In the genomic region with DNA sequence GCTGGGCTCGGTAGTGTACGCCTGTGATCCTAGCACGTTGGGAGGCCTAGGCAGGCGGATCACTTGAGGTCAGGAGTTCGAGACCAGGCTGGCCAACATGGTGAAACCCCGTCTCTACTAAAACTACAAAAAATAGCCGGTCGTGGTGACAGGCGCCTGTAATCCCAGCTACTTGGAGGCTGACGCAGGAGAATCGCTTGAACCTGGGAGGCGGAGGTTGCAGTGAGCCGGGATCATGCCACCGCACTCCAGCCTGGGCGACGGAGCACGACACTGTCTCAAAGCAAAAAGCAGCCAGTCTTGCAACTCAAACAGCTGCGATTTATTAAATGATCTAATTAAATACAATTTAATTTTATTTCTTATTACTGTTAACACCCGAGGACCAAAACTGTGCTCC, we compare ENCODE assay signal across 7 cellular contexts. TPM values are rescaled to one million over a fixed set of nuclear protein-coding genes. Genes with fewer than 3 reads are reported as not detected.
A peak's percentile ranks its signal among the peaks of the same experiment; 100 is the strongest.
DNase-seq lines count a peak whose midpoint lies in the region; ATAC-seq and TF ChIP-seq lines count a peak whose summit lies in the region.
"Not testable (repeated sequence)": the region's sequence is repeated elsewhere in the genome, so short reads cannot be mapped to it uniquely, and the experiment has no call there.
"Had no signal": no experiment of that assay in that cellular context is flagged by ENCODE, and none has a peak within 500 bp of the region (broad histone marks: within the 10 kb centered on the region; RNA-seq: fewer than 3 reads in every experiment).

No MANE protein-coding gene starts in this region.

- not testable (repeated sequence) for H3K9me2 ChIP-seq in Karpas-422 (replicated peaks; ENCODE audit: insufficient read depth, low read length)

- peak overlapping the region; percentile 58 for H3K4me2 ChIP-seq in Karpas-422 (ENCODE audit: low read depth, low read length, poor library complexity, severe bottlenecking)

- not testable (repeated sequence) for DNase-seq in AG09309 (ENCODE audit: low read depth); Karpas-422; activated T-cell treated with anti-CD3 and anti-CD28 coated beads, Interleukin-2, amount 50 U/mL, for 72 hours; retinal pigment epithelial cell (ENCODE audit: low read depth)

- peaks cover 36% of the 10 kb centered on the region for H3K27me3 Mint-ChIP-seq in activated T-cell treated with anti-CD3 and anti-CD28 coated beads, Interleukin-2, amount 50 U/mL, for 72 hours (ENCODE audit: low read depth)

- H3K27ac ChIP-seq in Karpas-422 (ENCODE audit: low read length); liver (ENCODE audit: low read depth in 1 of 2, low read length in 2 of 2): not testable (repeated sequence)

- TF ChIP-seq CTCF in AG09309 (IDR thresholded peaks at IDR 0.05; ENCODE audit: control insufficient read depth, insufficient read depth, low read depth, low read length, missing control alignments); liver (IDR thresholded peaks at IDR 0.05; ENCODE audit: low read depth, low read length, missing input control); retinal pigment epithelial cell (conservative IDR thresholded peaks at IDR 0.05; ENCODE audit: low read depth, low read length): not testable (repeated sequence)

- not testable (repeated sequence) for ATAC-seq in activated T-cell treated with anti-CD3 and anti-CD28 coated beads, Interleukin-2, amount 50 U/mL, for 72 hours (replicated peaks in 1 of 2)

- H4K20me1 ChIP-seq in Karpas-422 (ENCODE audit: insufficient read depth, low read depth, low read length): not testable (repeated sequence)

- H3K4me3 Mint-ChIP-seq in activated T-cell treated with anti-CD3 and anti-CD28 coated beads, Interleukin-2, amount 50 U/mL, for 72 hours: peak overlapping the region; percentile 89 to 94

- 68% methylated on average over 19 of the region's 19 CpGs for WGBS in liver

- H3K4me1 ChIP-seq in Karpas-422 (ENCODE audit: low read length): peaks cover 11% of the 10 kb centered on the region
- H3K4me1 ChIP-seq in endocrine pancreas (ENCODE audit: control insufficient read depth, insufficient read depth, low read length): not testable (repeated sequence)
- H3K4me1 ChIP-seq in liver (ENCODE audit: control insufficient read depth in 4 of 4, insufficient read depth in 4 of 4, low read length in 3 of 4): peaks cover 9 to 20% (median 12%) of the 10 kb centered on the region in 4 donors

- not testable (repeated sequence) for H3K36me3 Mint-ChIP-seq in activated T-cell treated with anti-CD3 and anti-CD28 coated beads, Interleukin-2, amount 50 U/mL, for 72 hours (ENCODE audit: insufficient read depth in 2 of 2)

- peak overlapping the region; percentile 48; the same call in 1 of the 2 replicates for H3K9ac ChIP-seq in Karpas-422 (ENCODE audit: low read length)
- peak overlapping the region; percentile 72 for H3K9ac ChIP-seq in endocrine pancreas (ENCODE audit: control insufficient read depth, insufficient read depth, low read length)
- H3K9ac ChIP-seq in liver (ENCODE audit: low read depth in 1 of 2, low read length in 2 of 2): not testable (repeated sequence)

- H3K4me3 ChIP-seq in AG09309 (ENCODE audit: control insufficient read depth, low read depth, low read length): peak overlapping the region; percentile 51
- H3K4me3 ChIP-seq in Karpas-422 (ENCODE audit: low read length): peak overlapping the region; percentile 56; the same call in 1 of the 2 replicates
- not testable (repeated sequence) for H3K4me3 ChIP-seq in endocrine pancreas (ENCODE audit: control insufficient read depth, insufficient read depth, low read length)
- peak overlapping the region in 2 of 3 donors; percentile 52 to 66 for H3K4me3 ChIP-seq in liver (ENCODE audit: low read depth in 1 of 3, low read length in 3 of 3)
- H3K4me3 ChIP-seq in retinal pigment epithelial cell (ENCODE audit: low read length): peak overlapping the region; percentile 49

- H3K36me3 ChIP-seq in Karpas-422 (ENCODE audit: insufficient read depth, low read length); endocrine pancreas (ENCODE audit: control insufficient read depth, insufficient read depth, low read length); liver (ENCODE audit: control insufficient read depth in 4 of 4, insufficient read depth in 3 of 4, low read depth in 1 of 4, low read length in 3 of 4): not testable (repeated sequence)

- not testable (repeated sequence) for H3K79me2 ChIP-seq in Karpas-422 (ENCODE audit: low read length)

- H3K9me3 Mint-ChIP-seq in activated T-cell treated with anti-CD3 and anti-CD28 coated beads, Interleukin-2, amount 50 U/mL, for 72 hours: not testable (repeated sequence)

- not testable (repeated sequence) for H2AFZ ChIP-seq in Karpas-422 (ENCODE audit: low read length)

- H3K27ac Mint-ChIP-seq in activated T-cell treated with anti-CD3 and anti-CD28 coated beads, Interleukin-2, amount 50 U/mL, for 72 hours: not testable (repeated sequence)

- H3K9me3 ChIP-seq in Karpas-422 (ENCODE audit: low read length); endocrine pancreas (ENCODE audit: control insufficient read depth, low read length); liver (ENCODE audit: control insufficient read depth in 4 of 4, low read length in 3 of 4): not testable (repeated sequence)

- not testable (repeated sequence) for H3K27me3 ChIP-seq in Karpas-422 (ENCODE audit: low read length); endocrine pancreas (ENCODE audit: control insufficient read depth, insufficient read depth, low read length); liver (ENCODE audit: control insufficient read depth in 4 of 4, insufficient read depth in 4 of 4, low read length in 3 of 4)

- H3K4me1 Mint-ChIP-seq in activated T-cell treated with anti-CD3 and anti-CD28 coated beads, Interleukin-2, amount 50 U/mL, for 72 hours (ENCODE audit: low read depth): peaks cover 15% of the 10 kb centered on the region

- not testable (repeated sequence) for TF ChIP-seq RAD21 in liver (IDR thresholded peaks at IDR 0.05)

RNA-seq across cellular contexts. Expression of a gene that starts 0.7 kb away (rescaled TPM):
- 0.07 and 0.83 TPM in 2 replicates for total RNA-seq in Karpas-422 (2014; rRNA removed; shearing (Covaris generic); ENCODE audit: low replicate concordance)
- 1 to 10 TPM in 1 of 2 donors, under 1 TPM in 1; 0.55 to 1.1 TPM for total RNA-seq in activated T-cell treated with anti-CD3 and anti-CD28 coated beads, Interleukin-2, amount 50 U/mL, for 72 hours
- not detected for total RNA-seq in liver
- under 1 TPM; 0.14 to 0.43 TPM for polyA plus RNA-seq in liver
- total RNA-seq: aorta had no signal

RNA-seq across cellular contexts. Expression of a gene that starts 19.9 kb away (rescaled TPM):
- total RNA-seq in Karpas-422 (2014; rRNA removed; shearing (Covaris generic); ENCODE audit: low replicate concordance): not detected in 2 replicates
- 1 to 10 TPM in 1 of 2 donors, under 1 TPM in 1; 0.74 to 1.2 TPM for total RNA-seq in activated T-cell treated with anti-CD3 and anti-CD28 coated beads, Interleukin-2, amount 50 U/mL, for 72 hours
- under 1 TPM in 1 of 2 donors, not detected in 1; 0.67 TPM for total RNA-seq in liver
- under 1 TPM; 0.03 to 0.13 TPM for polyA plus RNA-seq in liver
- total RNA-seq: aorta had no signal
- polyA plus RNA-seq: aorta had no signal

RNA-seq across cellular contexts. Expression of a gene that starts 23.0 kb away (rescaled TPM):
- 42.2 and 45.8 TPM in 2 replicates for total RNA-seq in Karpas-422 (2014; rRNA removed; shearing (Covaris generic); ENCODE audit: low replicate concordance)
- total RNA-seq in activated T-cell treated with anti-CD3 and anti-CD28 coated beads, Interleukin-2, amount 50 U/mL, for 72 hours: 10 to 100 TPM; 48.4 to 51.3 TPM
- total RNA-seq in liver: 10 to 100 TPM; 20.4 to 27.4 TPM
- 10 to 100 TPM; 29.5 to 34.4 TPM for polyA plus RNA-seq in liver

RNA-seq across cellular contexts. Expression of a gene that starts 28.8 kb away (rescaled TPM):
- not detected in 2 replicates for total RNA-seq in Karpas-422 (2014; rRNA removed; shearing (Covaris generic); ENCODE audit: low replicate concordance)
- 1 to 10 TPM; 4.0 to 8.0 TPM for total RNA-seq in activated T-cell treated with anti-CD3 and anti-CD28 coated beads, Interleukin-2, amount 50 U/mL, for 72 hours
- total RNA-seq in liver: not detected
- polyA plus RNA-seq in liver: not detected
- total RNA-seq: aorta had no signal
- polyA plus RNA-seq: aorta had no signal
